9 cellular contexts compared by ENCODE assay signal in genomic region chr6:108174371-108175175, GRCh38. TPM values are rescaled to one million over a fixed set of nuclear protein-coding genes. Genes with fewer than 3 reads are reported as not detected.
DNase-seq lines count a peak whose midpoint lies in the region; ATAC-seq and TF ChIP-seq lines count a peak whose summit lies in the region.
"Had no signal": no experiment of that assay in that cellular context is flagged by ENCODE, and none has a peak within 500 bp of the region (broad histone marks: within the 10 kb centered on the region; RNA-seq: fewer than 3 reads in every experiment).

No MANE protein-coding gene starts in this region.

- no peak overlapping the region for H2BK5ac ChIP-seq in mesenchymal stem cell (ENCODE audit: low read depth, low read length, poor library complexity, severe bottlenecking)

- POLR2A ChIA-PET in CD8-positive, alpha-beta memory T cell (lab: Charles Lee): no interaction called here

- no peak overlapping the region for H3K14ac ChIP-seq in mesenchymal stem cell (ENCODE audit: low read length in 2 of 2)

- H3K23ac ChIP-seq in mesenchymal stem cell (ENCODE audit: low read length in 2 of 2): no peak overlapping the region

- no peak overlapping the region for H3K9ac ChIP-seq in mesenchymal stem cell (ENCODE audit: low read length)

- TF ChIP-seq CTCF in cardiac fibroblast (IDR thresholded peaks at IDR 0.05; ENCODE audit: low read depth, low read length) (no peak), prostate gland (IDR thresholded peaks at IDR 0.05) (no peak)

- peaks cover 60 to 89% of the 10 kb centered on the region in 2 donors for H3K27me3 Mint-ChIP-seq in CD8-positive, alpha-beta memory T cell

- ATAC-seq in GM19397 (IDR thresholded peaks at IDR 0.05; ENCODE audit: unreplicated experiment): no peak

- no peak overlapping the region for H2BK12ac ChIP-seq in mesenchymal stem cell (ENCODE audit: low read length in 2 of 2)

- no peaks in the 10 kb centered on the region for H3K79me1 ChIP-seq in mesenchymal stem cell (replicated peaks; ENCODE audit: low read length, poor library complexity, severe bottlenecking)

- H3K9me3 Mint-ChIP-seq in CD8-positive, alpha-beta memory T cell: no peaks in the 10 kb centered on the region

- H3K4me2 ChIP-seq in mesenchymal stem cell (ENCODE audit: low read length, poor library complexity, severe bottlenecking): peak overlapping the region; percentile 41

- no peak overlapping the region for H2BK15ac ChIP-seq in mesenchymal stem cell (ENCODE audit: low read depth, poor library complexity, severe bottlenecking)

- CTCF ChIA-PET in CD8-positive, alpha-beta memory T cell (lab: Charles Lee): no interaction called here

- H3K27ac ChIP-seq in CD8-positive, alpha-beta memory T cell (ENCODE audit: low read depth, low read length): no peak overlapping the region
- no peak overlapping the region for H3K27ac ChIP-seq in mesenchymal stem cell (ENCODE audit: low read length, poor library complexity, severe bottlenecking)
- no peak overlapping the region for H3K27ac ChIP-seq in prostate gland

- no peak for TF ChIP-seq POLR2A in prostate gland (IDR thresholded peaks at IDR 0.05)

- intact Hi-C loops in prostate gland (cut with DNase I): no loop called here

- in situ Hi-C loops in KBM-7 (cut with MboI; ENCODE audit: low pct_unique_long_range_greater_than_20kb, low sequenced_read_pairs) (no loop called here), G401 (cut with HindIII; ENCODE audit: low sequenced_read_pairs) (no loop called here)

- H3K27me3 ChIP-seq in CD8-positive, alpha-beta memory T cell (ENCODE audit: insufficient read depth, low read length, poor library complexity, severe bottlenecking): peaks cover 75% of the 10 kb centered on the region
- H3K27me3 ChIP-seq in mesenchymal stem cell (ENCODE audit: control insufficient read depth in 1 of 2, insufficient read depth in 1 of 2, low read length in 2 of 2) (peaks cover 83 to 99% of the 10 kb centered on the region in 2 experiments), prostate gland (replicated peaks; ENCODE audit: insufficient read depth) (peaks cover 54% of the 10 kb centered on the region)

- no peaks in the 10 kb centered on the region for H3K9me3 ChIP-seq in CD8-positive, alpha-beta memory T cell (ENCODE audit: low read length)
- peaks cover 13% of the 10 kb centered on the region for H3K9me3 ChIP-seq in mesenchymal stem cell (ENCODE audit: control insufficient read depth, low read length)
- no peaks in the 10 kb centered on the region for H3K9me3 ChIP-seq in prostate gland

- no peak overlapping the region for H2BK120ac ChIP-seq in mesenchymal stem cell (ENCODE audit: low read depth, low read length)

- no peaks in the 10 kb centered on the region for H3K36me3 Mint-ChIP-seq in CD8-positive, alpha-beta memory T cell

- H3K4me3 Mint-ChIP-seq in CD8-positive, alpha-beta memory T cell: peak overlapping the region in 4 of 7 donors; percentile 12 to 58 (median 39)

- no peak overlapping the region for H3K4ac ChIP-seq in mesenchymal stem cell (ENCODE audit: low read depth in 1 of 2, low read length in 2 of 2)

- DNase-seq in CD8-positive, alpha-beta memory T cell: peak in 1 of 5 donors; percentile 23
- DNase-seq in KBM-7: peak; percentile 64
- peak; percentile 49 to 52 for DNase-seq in cardiac fibroblast (ENCODE audit: low read depth in 2 of 2)
- peak; percentile 56 for DNase-seq in mesenchymal stem cell
- DNase-seq in prostate gland (ENCODE audit: low spot score): no peak
- no peak for DNase-seq in G401 (ENCODE audit: low spot score)
- no peak for DNase-seq in DMS153 (lab: John Stamatoyannopoulos, UW)
- DNase-seq: NCI-H1436 had no signal

- no peak overlapping the region for H4K91ac ChIP-seq in mesenchymal stem cell (ENCODE audit: low read length)

- no peak overlapping the region for H3K4me3 ChIP-seq in CD8-positive, alpha-beta memory T cell (ENCODE audit: low read length)
- H3K4me3 ChIP-seq in cardiac fibroblast (replicated peaks in 1 of 2; ENCODE audit: low read depth in 2 of 2, low read length in 2 of 2): no peak overlapping the region
- no peak overlapping the region for H3K4me3 ChIP-seq in mesenchymal stem cell (ENCODE audit: insufficient read depth in 1 of 2, low read depth in 1 of 2, low read length in 2 of 2)
- H3K4me3 ChIP-seq in prostate gland: no peak overlapping the region

- H3K18ac ChIP-seq in mesenchymal stem cell (ENCODE audit: low read depth in 1 of 2, low read length in 2 of 2): no peak overlapping the region

- no peak overlapping the region for H2AFZ ChIP-seq in mesenchymal stem cell (ENCODE audit: low read depth, low read length)

- no peaks in the 10 kb centered on the region for H3K36me3 ChIP-seq in CD8-positive, alpha-beta memory T cell (ENCODE audit: insufficient read depth, low read length)
- H3K36me3 ChIP-seq in mesenchymal stem cell (ENCODE audit: control insufficient read depth in 1 of 2, insufficient read depth in 2 of 2, low read depth in 1 of 2, low read length in 2 of 2): no peaks in the 10 kb centered on the region
- H3K36me3 ChIP-seq in prostate gland: no peaks in the 10 kb centered on the region

- peaks cover 8% of the 10 kb centered on the region for H3K4me1 ChIP-seq in CD8-positive, alpha-beta memory T cell (ENCODE audit: insufficient read depth, low read length)
- H3K4me1 ChIP-seq in mesenchymal stem cell (ENCODE audit: control insufficient read depth, insufficient read depth, low read depth, low read length) (peaks cover 26% of the 10 kb centered on the region), prostate gland (replicated peaks) (peaks cover 4% of the 10 kb centered on the region)

- no peak overlapping the region for H4K8ac ChIP-seq in mesenchymal stem cell (ENCODE audit: low read length)

- H3K27ac Mint-ChIP-seq in CD8-positive, alpha-beta memory T cell: no peak overlapping the region

- 11% methylated on average over 40 of the region's 43 CpGs for WGBS in mesenchymal stem cell
- 13% methylated on average over 43 of the region's 43 CpGs for WGBS in prostate gland

- H3K4me1 Mint-ChIP-seq in CD8-positive, alpha-beta memory T cell: peaks cover 20 to 43% (median 21%) of the 10 kb centered on the region in 3 donors

- no peak overlapping the region for H2AK5ac ChIP-seq in mesenchymal stem cell (ENCODE audit: low read length, severe bottlenecking)

RNA-seq across cellular contexts. Expression of gene NR2E1, which starts 8.8 kb away (rescaled TPM):
- total RNA-seq in CD8-positive, alpha-beta memory T cell: not detected
- polyA plus RNA-seq in CD8-positive, alpha-beta memory T cell: not detected
- polyA plus RNA-seq in mesenchymal stem cell (2013, experiment 1 of 2): not detected
- polyA plus RNA-seq in mesenchymal stem cell (2013, experiment 2 of 2): not detected
- under 1 TPM in 1 of 2 donors, not detected in 1; 0.91 TPM for total RNA-seq in prostate gland
- 0.31 TPM in 1 of 2 replicates, not detected in the other for total RNA-seq in G401 (2014; rRNA removed; shearing (Covaris generic))

Comparison
In these comparisons a context has a peak if more than half of its experiments do, and no peak if none do; other contexts are left out.
1. DNase-seq: peak in KBM-7 (single experiment), cardiac fibroblast (2 of 2) and mesenchymal stem cell (single experiment); none in prostate gland (single experiment), G401 (single experiment) and DMS153 (single experiment).